ENCODE assay signal across 1 cellular context in the genomic region with DNA sequence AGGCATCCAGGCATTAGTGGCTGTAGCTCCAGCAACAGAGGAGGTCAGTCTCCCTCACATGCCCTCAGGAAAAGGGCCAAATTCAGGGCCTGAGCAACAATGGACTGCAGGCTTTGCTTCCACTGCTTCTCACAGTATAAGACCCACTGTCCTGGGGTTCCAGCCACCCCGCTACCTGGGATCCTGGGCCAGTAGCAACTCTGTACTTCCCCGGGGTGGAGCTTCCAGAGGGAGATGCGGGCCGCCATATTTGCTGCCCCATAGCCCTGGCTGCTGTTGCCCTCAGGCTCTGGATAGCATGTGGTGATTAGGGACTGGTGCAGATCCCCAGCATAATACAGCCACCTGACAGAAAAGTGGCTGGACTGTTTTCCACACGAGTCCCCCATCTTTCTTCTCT.
TF ChIP-seq lines count a peak whose summit lies in the region.

No MANE protein-coding gene starts in this region.

TF ChIP-seq in K562, 482 proteins besides CTCF, POLR2A, EP300 and RAD21:
- TF ChIP-seq GTF2F1 (IDR thresholded peaks at IDR 0.05; ENCODE audit: low read depth, low read length) (no peak), MXI1 (IDR thresholded peaks at IDR 0.05; ENCODE audit: low read depth, low read length) (no peak), KLF16 (IDR thresholded peaks at IDR 0.05) (no peak), SETDB1 (IDR thresholded peaks at IDR 0.05; ENCODE audit: low read length) (no peak), HMGN3 (IDR thresholded peaks at IDR 0.05; ENCODE audit: borderline replicate concordance, extremely low read depth, insufficient read length, low read depth, low read length) (no peak), ZNF57 (CRISPR knock-in tag; IDR thresholded peaks at IDR 0.05) (no peak), PURB (CRISPR knock-in tag; IDR thresholded peaks at IDR 0.05; ENCODE audit: low read depth) (no peak), MAZ (CRISPR knock-in tag; conservative IDR thresholded peaks at IDR 0.05 in 1 of 2, IDR thresholded peaks at IDR 0.05 in 1 of 2) (no peak), NRF1 (conservative IDR thresholded peaks at IDR 0.05 in 1 of 2, IDR thresholded peaks at IDR 0.05 in 1 of 2) (no peak), MAFK (IDR thresholded peaks at IDR 0.05; ENCODE audit: low read length) (no peak), NEUROD1 (IDR thresholded peaks at IDR 0.05; ENCODE audit: borderline replicate concordance, low read depth, low read length, partially characterized antibody) (no peak), ZNF274 (IDR thresholded peaks at IDR 0.05; ENCODE audit: borderline replicate concordance, low read depth, low read length) (no peak), LCOR (CRISPR knock-in tag; IDR thresholded peaks at IDR 0.05) (no peak)
- TF ChIP-seq, protein P1, sequence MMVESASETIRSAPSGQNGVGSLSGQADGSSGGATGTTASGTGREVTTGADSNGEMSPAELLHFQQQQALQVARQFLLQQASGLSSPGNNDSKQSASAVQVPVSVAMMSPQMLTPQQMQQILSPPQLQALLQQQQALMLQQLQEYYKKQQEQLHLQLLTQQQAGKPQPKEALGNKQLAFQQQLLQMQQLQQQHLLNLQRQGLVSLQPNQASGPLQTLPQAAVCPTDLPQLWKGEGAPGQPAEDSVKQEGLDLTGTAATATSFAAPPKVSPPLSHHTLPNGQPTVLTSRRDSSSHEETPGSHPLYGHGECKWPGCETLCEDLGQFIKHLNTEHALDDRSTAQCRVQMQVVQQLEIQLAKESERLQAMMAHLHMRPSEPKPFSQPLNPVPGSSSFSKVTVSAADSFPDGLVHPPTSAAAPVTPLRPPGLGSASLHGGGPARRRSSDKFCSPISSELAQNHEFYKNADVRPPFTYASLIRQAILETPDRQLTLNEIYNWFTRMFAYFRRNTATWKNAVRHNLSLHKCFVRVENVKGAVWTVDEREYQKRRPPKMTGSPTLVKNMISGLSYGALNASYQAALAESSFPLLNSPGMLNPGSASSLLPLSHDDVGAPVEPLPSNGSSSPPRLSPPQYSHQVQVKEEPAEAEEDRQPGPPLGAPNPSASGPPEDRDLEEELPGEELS (CRISPR knock-in tag; IDR thresholded peaks at IDR 0.05; ENCODE audit: borderline replicate concordance) = no peak
- TF ChIP-seq, protein P2, sequence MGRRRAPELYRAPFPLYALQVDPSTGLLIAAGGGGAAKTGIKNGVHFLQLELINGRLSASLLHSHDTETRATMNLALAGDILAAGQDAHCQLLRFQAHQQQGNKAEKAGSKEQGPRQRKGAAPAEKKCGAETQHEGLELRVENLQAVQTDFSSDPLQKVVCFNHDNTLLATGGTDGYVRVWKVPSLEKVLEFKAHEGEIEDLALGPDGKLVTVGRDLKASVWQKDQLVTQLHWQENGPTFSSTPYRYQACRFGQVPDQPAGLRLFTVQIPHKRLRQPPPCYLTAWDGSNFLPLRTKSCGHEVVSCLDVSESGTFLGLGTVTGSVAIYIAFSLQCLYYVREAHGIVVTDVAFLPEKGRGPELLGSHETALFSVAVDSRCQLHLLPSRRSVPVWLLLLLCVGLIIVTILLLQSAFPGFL (CRISPR knock-in tag; IDR thresholded peaks at IDR 0.05) = no peak
- TF ChIP-seq, protein P3, sequence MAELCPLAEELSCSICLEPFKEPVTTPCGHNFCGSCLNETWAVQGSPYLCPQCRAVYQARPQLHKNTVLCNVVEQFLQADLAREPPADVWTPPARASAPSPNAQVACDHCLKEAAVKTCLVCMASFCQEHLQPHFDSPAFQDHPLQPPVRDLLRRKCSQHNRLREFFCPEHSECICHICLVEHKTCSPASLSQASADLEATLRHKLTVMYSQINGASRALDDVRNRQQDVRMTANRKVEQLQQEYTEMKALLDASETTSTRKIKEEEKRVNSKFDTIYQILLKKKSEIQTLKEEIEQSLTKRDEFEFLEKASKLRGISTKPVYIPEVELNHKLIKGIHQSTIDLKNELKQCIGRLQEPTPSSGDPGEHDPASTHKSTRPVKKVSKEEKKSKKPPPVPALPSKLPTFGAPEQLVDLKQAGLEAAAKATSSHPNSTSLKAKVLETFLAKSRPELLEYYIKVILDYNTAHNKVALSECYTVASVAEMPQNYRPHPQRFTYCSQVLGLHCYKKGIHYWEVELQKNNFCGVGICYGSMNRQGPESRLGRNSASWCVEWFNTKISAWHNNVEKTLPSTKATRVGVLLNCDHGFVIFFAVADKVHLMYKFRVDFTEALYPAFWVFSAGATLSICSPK (IDR thresholded peaks at IDR 0.05; ENCODE audit: borderline replicate concordance) = no peak
